ENCODE assay signal across 14 cellular contexts in the genomic region with DNA sequence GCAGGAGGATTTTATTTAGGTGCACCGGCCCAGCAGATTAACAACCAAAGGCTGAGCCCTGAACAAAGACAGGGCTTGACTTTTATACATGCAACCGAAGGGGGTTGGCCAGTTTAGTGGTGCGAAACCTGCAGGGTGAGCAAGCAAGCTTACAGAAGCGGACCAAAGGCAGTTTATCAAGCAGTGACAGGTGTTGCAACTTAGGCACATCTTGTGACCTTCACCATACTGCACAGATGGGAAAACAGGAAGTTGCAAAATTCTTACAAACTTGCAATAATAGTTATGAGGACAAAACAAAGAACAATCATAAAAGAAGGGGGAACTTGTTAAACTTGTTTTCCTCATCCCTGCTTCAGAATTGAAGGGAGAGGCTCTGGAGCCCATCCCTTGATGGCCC.
"Had no signal": no experiment of that assay in that cellular context is flagged by ENCODE, and none has a peak within 500 bp of the region (broad histone marks: within the 10 kb centered on the region; RNA-seq: fewer than 3 reads in every experiment).

No MANE protein-coding gene starts in this region.

- H3K27me3 ChIP-seq: colonic mucosa, gastrocnemius medialis, tibial artery had no signal

- H3K4me3 ChIP-seq: colonic mucosa, gastrocnemius medialis, mucosa of descending colon, tibial artery had no signal

- DNase-seq: activated CD4-positive, alpha-beta T cell treated with anti-CD3 and anti-CD28 coated beads, Interleukin-2, amount 10 ng/mL, durations not matched to agents 7 days and 5 days; activated CD8-positive, alpha-beta memory T cell treated with anti-CD3 and anti-CD28 coated beads for 24 hours; activated CD8-positive, alpha-beta memory T cell treated with anti-CD3 and anti-CD28 coated beads, Interleukin-2, amount 50 U/mL, for 48 hours; activated effector memory CD4-positive, alpha-beta T cell treated with anti-CD3 and anti-CD28 coated beads, Interleukin-2, amount 50 U/mL, for 16 hours; activated naive CD4-positive, alpha-beta T cell treated with anti-CD3 and anti-CD28 coated beads, Interleukin-2, amount 50 U/mL, for 16 hours; activated T-cell treated with anti-CD3 and anti-CD28 coated beads, Interleukin-2, amount 50 U/mL, for 48 hours; aorta; colonic mucosa; gastrocnemius medialis; mucosa of descending colon; naive B cell; stimulated activated naive CD8-positive, alpha-beta T cell treated with anti-CD3 and anti-CD28 coated beads, Interleukin-15, Interleukin-2, amounts not matched to agents 100 U/mL and 50 U/mL, for 24 hours; substantia nigra; tibial artery had no signal

- H3K27ac ChIP-seq: colonic mucosa, gastrocnemius medialis, tibial artery had no signal
